28 cellular contexts compared by ENCODE assay signal in the genomic region with DNA sequence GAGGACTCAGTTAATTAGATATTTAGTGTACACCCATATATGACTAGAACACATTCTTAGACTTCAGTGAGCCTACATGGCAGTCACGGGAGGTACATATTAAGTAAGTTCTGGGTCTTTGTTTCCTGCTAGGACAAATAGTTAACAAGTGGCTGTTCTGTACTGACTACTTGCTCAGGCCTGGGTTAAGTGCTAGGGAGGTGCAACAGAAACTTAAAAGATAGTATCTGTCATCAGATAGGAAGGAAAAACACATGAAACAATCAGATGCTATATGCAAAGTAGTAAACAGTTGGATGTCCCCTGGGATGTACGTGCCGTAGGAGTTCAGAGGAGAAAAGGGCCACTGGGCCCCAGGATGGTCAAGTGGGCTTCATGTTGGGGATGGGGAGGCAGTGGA. TPM values are rescaled to one million over a fixed set of nuclear protein-coding genes. Genes with fewer than 3 reads are reported as not detected.
DNase-seq lines count a peak whose midpoint lies in the region; ATAC-seq, FAIRE-seq and TF ChIP-seq lines count a peak whose summit lies in the region.
"Had no signal": no experiment of that assay in that cellular context is flagged by ENCODE, and none has a peak within 500 bp of the region (broad histone marks: within the 10 kb centered on the region; RNA-seq: fewer than 3 reads in every experiment).

No MANE protein-coding gene starts in this region.

- POLR2A ChIA-PET in activated CD8-positive, alpha-beta T cell treated with anti-CD3 and anti-CD28 coated beads for 36 hours (lab: Charles Lee): no interaction called here
- POLR2A ChIA-PET in naive thymus-derived CD4-positive, alpha-beta T cell (lab: Charles Lee): interaction anchor here (1.0 to 1.1 kb wide), 2 partner anchors 11 to 177 kb away, joined by 3 to 4 read pairs; no protein-coding TSS in a partner anchor
- POLR2A ChIA-PET in MCF 10A (lab: Yijun Ruan, JAX): no interaction called here

- no peak overlapping the region for H3K4me3 Mint-ChIP-seq in activated T-cell treated with anti-CD3 and anti-CD28 coated beads, Interleukin-2, amount 50 U/mL, for 24 hours
- no peak overlapping the region for H3K4me3 Mint-ChIP-seq in activated CD8-positive, alpha-beta T cell treated with anti-CD3 and anti-CD28 coated beads for 36 hours
- peak overlapping the region; percentile 18 to 83 (median 56) for H3K4me3 Mint-ChIP-seq in naive thymus-derived CD4-positive, alpha-beta T cell
- no peak overlapping the region for H3K4me3 Mint-ChIP-seq in MCF 10A (ENCODE audit: unreplicated experiment)

- H3K27ac ChIP-seq in naive thymus-derived CD4-positive, alpha-beta T cell (ENCODE audit: low read depth, low read length): no peak overlapping the region
- H3K27ac ChIP-seq: A549, esophagus muscularis mucosa, right lobe of liver, SJCRH30 had no signal

- FAIRE-seq in GM12891 (lab: Jason Lieb, UNC): peak; percentile 13
- FAIRE-seq: A549, TTC549 had no signal

- no peaks in the 10 kb centered on the region for H3K36me3 ChIP-seq in naive thymus-derived CD4-positive, alpha-beta T cell (ENCODE audit: control insufficient read depth in 2 of 3, insufficient read depth in 3 of 3, low read length in 3 of 3)
- H3K36me3 ChIP-seq: esophagus muscularis mucosa, right lobe of liver, SJCRH30 had no signal

- H3K9me3 ChIP-seq in naive thymus-derived CD4-positive, alpha-beta T cell (ENCODE audit: control insufficient read depth in 2 of 3, low read length in 3 of 3): no peaks in the 10 kb centered on the region
- H3K9me3 ChIP-seq: A549, esophagus muscularis mucosa, right lobe of liver, SJCRH30 had no signal

- no TSS peak for BruUV-seq in MCF 10A (replicated peaks; lab: Mats Ljungman, UMichigan)

- H3K36me3 Mint-ChIP-seq in activated T-cell treated with anti-CD3 and anti-CD28 coated beads, Interleukin-2, amount 50 U/mL, for 24 hours (ENCODE audit: low read depth): no peaks in the 10 kb centered on the region
- no peaks in the 10 kb centered on the region for H3K36me3 Mint-ChIP-seq in activated CD8-positive, alpha-beta T cell treated with anti-CD3 and anti-CD28 coated beads for 36 hours (ENCODE audit: low read depth)
- peaks cover 0 to 19% (median 0%) of the 10 kb centered on the region in 5 donors for H3K36me3 Mint-ChIP-seq in naive thymus-derived CD4-positive, alpha-beta T cell
- no peaks in the 10 kb centered on the region for H3K36me3 Mint-ChIP-seq in MCF 10A (ENCODE audit: insufficient read depth, unreplicated experiment)

- CTCF ChIA-PET in activated CD8-positive, alpha-beta T cell treated with anti-CD3 and anti-CD28 coated beads for 36 hours (lab: Charles Lee): interaction anchor here (1.0 kb wide), 1 partner anchor 9 kb away, joined by 3 read pairs; no protein-coding TSS in a partner anchor
- CTCF ChIA-PET in naive thymus-derived CD4-positive, alpha-beta T cell (lab: Charles Lee): no interaction called here
- CTCF ChIA-PET in MCF 10A (lab: Yijun Ruan, JAX): no interaction called here

- peak overlapping the region; percentile 73 for H3K27ac Mint-ChIP-seq in activated T-cell treated with anti-CD3 and anti-CD28 coated beads, Interleukin-2, amount 50 U/mL, for 24 hours
- peak overlapping the region; percentile 84 for H3K27ac Mint-ChIP-seq in activated CD8-positive, alpha-beta T cell treated with anti-CD3 and anti-CD28 coated beads for 36 hours
- peak overlapping the region; percentile 78 to 92 (median 88) for H3K27ac Mint-ChIP-seq in naive thymus-derived CD4-positive, alpha-beta T cell
- H3K27ac Mint-ChIP-seq in MCF 10A (ENCODE audit: low read depth, unreplicated experiment): no peak overlapping the region

- no peak for TF ChIP-seq CTCF in activated CD8-positive, alpha-beta T cell treated with anti-CD3 and anti-CD28 coated beads for 36 hours (IDR thresholded peaks at IDR 0.05)
- no peak for TF ChIP-seq CTCF in MCF 10A (IDR thresholded peaks at IDR 0.05; ENCODE audit: unreplicated experiment)

- H3K9me3 Mint-ChIP-seq in activated T-cell treated with anti-CD3 and anti-CD28 coated beads, Interleukin-2, amount 50 U/mL, for 24 hours: no peaks in the 10 kb centered on the region
- H3K9me3 Mint-ChIP-seq in activated CD8-positive, alpha-beta T cell treated with anti-CD3 and anti-CD28 coated beads for 36 hours: no peaks in the 10 kb centered on the region
- peaks cover 0 to 3% (median 0%) of the 10 kb centered on the region in 11 donors for H3K9me3 Mint-ChIP-seq in naive thymus-derived CD4-positive, alpha-beta T cell
- no peaks in the 10 kb centered on the region for H3K9me3 Mint-ChIP-seq in MCF 10A (ENCODE audit: unreplicated experiment)

- H3K27me3 ChIP-seq in naive thymus-derived CD4-positive, alpha-beta T cell (ENCODE audit: control insufficient read depth in 2 of 2, insufficient read depth in 2 of 2, low read length in 2 of 2): no peaks in the 10 kb centered on the region
- H3K27me3 ChIP-seq: esophagus muscularis mucosa, right lobe of liver had no signal

- no peak for DNase-seq in activated T-cell treated with anti-CD3 and anti-CD28 coated beads, Interleukin-2, amount 50 U/mL, for 24 hours
- DNase-seq in activated T-cell treated with anti-CD3 and anti-CD28 coated beads, Interleukin-2, amount 50 U/mL, for 1 hour: no peak
- no peak for DNase-seq in GM12891 (ENCODE audit: insufficient read length, low spot score)
- no peak for DNase-seq in activated CD8-positive, alpha-beta T cell treated with anti-CD3 and anti-CD28 coated beads for 36 hours
- peak in 4 of 9 donors; percentile 0 to 8 (median 6) for DNase-seq in naive thymus-derived CD4-positive, alpha-beta T cell
- no peak for DNase-seq in AG08395 (ENCODE audit: low spot score)
- DNase-seq in DMS114 treated with DMSO at 0.1 percent for 48 hours (lab: John Stamatoyannopoulos, UW; ENCODE audit: unreplicated experiment): no peak
- DNase-seq in MCF 10A (ENCODE audit: unreplicated experiment): no peak
- DNase-seq: activated effector memory CD4-positive, alpha-beta T cell treated with anti-CD3 and anti-CD28 coated beads, Interleukin-2, amount 50 U/mL, for 16 hours; aorta; cortex of kidney; DMS79 treated with DMSO at 0.1 percent for 48 hours; foreskin melanocyte; KBM-7; mammary epithelial cell; MM.1S; NCI-H1417; NCI-H2029 treated with DMSO at 0.1 percent for 48 hours; NCI-H2227 treated with DMSO at 0.1 percent for 48 hours; NCI-H82; right lobe of liver; SJCRH30; stimulated activated CD4-positive, alpha-beta T cell treated with anti-CD3 and anti-CD28 coated beads, Interleukin-2, amount 100 ng/mL, for 48 hours; trophoblast cell had no signal

- TF ChIP-seq POLR2A in GM12891 (IDR thresholded peaks at IDR 0.05; ENCODE audit: low read depth, low read length): no peak

- no peak overlapping the region for H3K4me3 ChIP-seq in naive thymus-derived CD4-positive, alpha-beta T cell (ENCODE audit: low read length)
- H3K4me3 ChIP-seq: A549, esophagus muscularis mucosa, right lobe of liver, SJCRH30 had no signal

- peaks cover 45% of the 10 kb centered on the region for H3K4me1 Mint-ChIP-seq in activated T-cell treated with anti-CD3 and anti-CD28 coated beads, Interleukin-2, amount 50 U/mL, for 24 hours (ENCODE audit: low read depth)
- peaks cover 43% of the 10 kb centered on the region for H3K4me1 Mint-ChIP-seq in activated CD8-positive, alpha-beta T cell treated with anti-CD3 and anti-CD28 coated beads for 36 hours (ENCODE audit: low read depth)
- peaks cover 17 to 54% (median 49%) of the 10 kb centered on the region in 7 donors for H3K4me1 Mint-ChIP-seq in naive thymus-derived CD4-positive, alpha-beta T cell
- H3K4me1 Mint-ChIP-seq in MCF 10A (ENCODE audit: insufficient read depth, unreplicated experiment): no peaks in the 10 kb centered on the region

- no peak for ATAC-seq in activated CD8-positive, alpha-beta T cell treated with anti-CD3 and anti-CD28 coated beads for 36 hours
- peak; percentile 12 for ATAC-seq in naive thymus-derived CD4-positive, alpha-beta T cell
- ATAC-seq: A549; activated CD4-positive, CD25-positive, alpha-beta regulatory T cell treated with anti-CD3 and anti-CD28 coated beads, Interleukin-2, amount 50 U/mL, for 24 hours; right lobe of liver had no signal

- H3K4me1 ChIP-seq in naive thymus-derived CD4-positive, alpha-beta T cell (ENCODE audit: control insufficient read depth in 2 of 2, insufficient read depth in 2 of 2, low read length in 2 of 2): peaks cover 19 to 32% of the 10 kb centered on the region in 2 donors
- H3K4me1 ChIP-seq: A549, esophagus muscularis mucosa, right lobe of liver, SJCRH30 had no signal

- H3K27me3 Mint-ChIP-seq in activated T-cell treated with anti-CD3 and anti-CD28 coated beads, Interleukin-2, amount 50 U/mL, for 24 hours: no peaks in the 10 kb centered on the region
- H3K27me3 Mint-ChIP-seq in activated CD8-positive, alpha-beta T cell treated with anti-CD3 and anti-CD28 coated beads for 36 hours: no peaks in the 10 kb centered on the region
- H3K27me3 Mint-ChIP-seq in naive thymus-derived CD4-positive, alpha-beta T cell: no peaks in the 10 kb centered on the region
- no peaks in the 10 kb centered on the region for H3K27me3 Mint-ChIP-seq in MCF 10A (ENCODE audit: insufficient read depth, unreplicated experiment)

- intact Hi-C loops in activated CD8-positive, alpha-beta T cell treated with anti-CD3 and anti-CD28 coated beads for 36 hours (cut with micrococcal nuclease): no loop called here
- intact Hi-C loops in naive thymus-derived CD4-positive, alpha-beta T cell (cut with micrococcal nuclease): loop anchor here in 1 of 2 donors (5.0 kb wide), 1 partner anchor 48 kb away; no protein-coding TSS in a partner anchor
- intact Hi-C loops in MCF 10A (cut with micrococcal nuclease): no loop called here

TF ChIP-seq in GM12891, 5 proteins besides CTCF, POLR2A, EP300 and RAD21:
- TF ChIP-seq POU2F2 (IDR thresholded peaks at IDR 0.05; ENCODE audit: low read depth, low read length) (no peak), POLR2AphosphoS5 (IDR thresholded peaks at IDR 0.05; ENCODE audit: low read depth, low read length) (no peak)
TF ChIP-seq in GM12891: peak in this region for 0.

RNA-seq across cellular contexts. Expression of a gene that starts 59.5 kb away (rescaled TPM):
- polyA plus RNA-seq in GM12891 (2012; ENCODE audit: low read depth, missing spikeins): 1.5 TPM
- total RNA-seq in activated CD8-positive, alpha-beta T cell treated with anti-CD3 and anti-CD28 coated beads for 36 hours: 1 to 10 TPM; 1.1 to 2.7 TPM
- 1 to 10 TPM in 4 of 5 experiments, under 1 TPM in 1; 0.97 to 8.4 (median 3.4) TPM for total RNA-seq in naive thymus-derived CD4-positive, alpha-beta T cell
- polyA plus RNA-seq in naive thymus-derived CD4-positive, alpha-beta T cell: under 1 TPM; 0.13 to 0.34 TPM
- total RNA-seq in MCF 10A (2022): 0.56 and 1.1 TPM in 2 replicates

Comparison
In these comparisons a context has a peak if more than half of its experiments do, and no peak if none do; other contexts are left out.
1. H3K4me3 Mint-ChIP-seq: peak in naive thymus-derived CD4-positive, alpha-beta T cell (10 of 10); none in activated T-cell treated with anti-CD3 and anti-CD28 coated beads, Interleukin-2, amount 50 U/mL, for 24 hours (single experiment), activated CD8-positive, alpha-beta T cell treated with anti-CD3 and anti-CD28 coated beads for 36 hours (single experiment) and MCF 10A (single experiment).